ENCODE assay signal across 33 cellular contexts in genomic region chr1:201241716-201242115, GRCh38. TPM values are rescaled to one million over a fixed set of nuclear protein-coding genes. Genes with fewer than 3 reads are reported as not detected.
"Had no signal": no experiment of that assay in that cellular context is flagged by ENCODE, and none has a peak within 500 bp of the region (broad histone marks: within the 10 kb centered on the region; RNA-seq: fewer than 3 reads in every experiment).

No MANE protein-coding gene starts in this region.

- H3K36me3 ChIP-seq: adrenal gland, Peyer's patch, SJCRH30 had no signal

- ATAC-seq: activated CD8-positive, alpha-beta T cell treated with anti-CD3 and anti-CD28 coated beads, Interleukin-2, amount 10 ng/mL, durations not matched to agents 7 days and 5 days; activated naive CD4-positive, alpha-beta T cell treated with anti-CD3 and anti-CD28 coated beads, Interleukin-2, amount 50 U/mL, for 72 hours; activated T-cell treated with anti-CD3 and anti-CD28 coated beads, Interleukin-2, amount 50 U/mL, for 4 hours; K562; PC-3; Right ventricle myocardium inferior had no signal

- H3K9me3 ChIP-seq: adrenal gland, Peyer's patch, SK-N-SH had no signal

- DNase-seq: activated CD4-positive, alpha-beta T cell treated with anti-CD3 and anti-CD28 coated beads, Interleukin-2, amount 10 ng/mL, durations not matched to agents 7 days and 5 days; activated CD4-positive, alpha-beta T cell treated with anti-CD3 and anti-CD28 coated beads, Interleukin-2, amount 50 U/mL, for 48 hours; activated CD8-positive, alpha-beta memory T cell treated with anti-CD3 and anti-CD28 coated beads, Interleukin-2, amount 50 U/mL, for 4 hours; activated CD8-positive, alpha-beta T cell treated with anti-CD3 and anti-CD28 coated beads, Interleukin-2, amount 10 ng/mL, durations not matched to agents 7 days and 5 days; activated gamma-delta T cell treated with Interleukin-2 at 50 U/mL for 16 hours; activated naive CD4-positive, alpha-beta T cell treated with anti-CD3 and anti-CD28 coated beads for 36 hours; activated T-cell treated with anti-CD3 and anti-CD28 coated beads for 4 hours; activated T-cell treated with anti-CD3 and anti-CD28 coated beads, Interleukin-2, amount 50 U/mL, for 4 hours; adrenal gland; caudate nucleus; cerebellar nuclear complex; cortex of kidney; NCI-H1105; NCI-H1436; NCI-H1694; NCI-H1930; NCI-H2081 treated with DMSO at 0.1 percent for 48 hours; NCI-H345; NCI-H524 treated with DMSO at 0.1 percent for 48 hours; PC-3; Peyer's patch; SJCRH30; SK-N-SH; SW 1271; T1000 had no signal

- H3K4me3 ChIP-seq: adrenal gland, K562, Peyer's patch, SJCRH30 had no signal

- H3K27me3 ChIP-seq: Peyer's patch, SJCRH30 had no signal

- H3K4me1 ChIP-seq: adrenal gland, Peyer's patch, SJCRH30 had no signal

- H3K27ac ChIP-seq: adrenal gland, Peyer's patch, RWPE1, SJCRH30 had no signal

- H3K9ac ChIP-seq: SK-N-SH had no signal

RNA-seq across cellular contexts. Expression of gene PKP1, which starts 41.6 kb away (rescaled TPM):
- total RNA-seq: activated CD4-positive, alpha-beta T cell treated with anti-CD3 and anti-CD28 coated beads, Interleukin-2, amount 10 ng/mL, durations not matched to agents 7 days and 5 days; activated CD8-positive, alpha-beta T cell treated with anti-CD3 and anti-CD28 coated beads, Interleukin-2, amount 10 ng/mL, durations not matched to agents 7 days and 5 days; activated naive CD4-positive, alpha-beta T cell treated with anti-CD3 and anti-CD28 coated beads for 36 hours; activated naive CD4-positive, alpha-beta T cell treated with anti-CD3 and anti-CD28 coated beads, Interleukin-2, amount 50 U/mL, for 72 hours; activated T-cell treated with anti-CD3 and anti-CD28 coated beads, Interleukin-2, amount 50 U/mL, for 4 hours; activated T-helper 1 cell treated with anti-CD3 and anti-CD28 coated beads, Interleukin-12 subunit alpha, Interleukin-12 subunit beta, Interleukin-2, Interleukin-4 antibody, amounts not matched to agents 30 ng/mL and 10 ng/mL and 1 ng/mL, durations not matched to agents 14 hours and 24 hours and 36 hours; K562; SJCRH30; T-helper 1 cell treated with Interleukin-12 subunit alpha and Interleukin-12 subunit beta and Interleukin-4 antibody, amounts not matched to agents 30 ng/mL and 1 ng/mL, for 36 hours; T-helper 2 cell treated with Interferon-gamma antibody and Interleukin-4, amounts not matched to agents 100 ng/mL and 5 ng/mL, for 36 hours had no signal
- polyA plus RNA-seq: K562, SK-N-SH had no signal

RNA-seq across cellular contexts. Expression of gene IGFN1, which starts 51.1 kb away (rescaled TPM):
- total RNA-seq: activated CD4-positive, alpha-beta T cell treated with anti-CD3 and anti-CD28 coated beads, Interleukin-2, amount 10 ng/mL, durations not matched to agents 7 days and 5 days; activated CD8-positive, alpha-beta T cell treated with anti-CD3 and anti-CD28 coated beads, Interleukin-2, amount 10 ng/mL, durations not matched to agents 7 days and 5 days; activated naive CD4-positive, alpha-beta T cell treated with anti-CD3 and anti-CD28 coated beads for 36 hours; activated naive CD4-positive, alpha-beta T cell treated with anti-CD3 and anti-CD28 coated beads, Interleukin-2, amount 50 U/mL, for 72 hours; activated T-cell treated with anti-CD3 and anti-CD28 coated beads, Interleukin-2, amount 50 U/mL, for 4 hours; activated T-helper 1 cell treated with anti-CD3 and anti-CD28 coated beads, Interleukin-12 subunit alpha, Interleukin-12 subunit beta, Interleukin-2, Interleukin-4 antibody, amounts not matched to agents 30 ng/mL and 10 ng/mL and 1 ng/mL, durations not matched to agents 14 hours and 24 hours and 36 hours; K562; M059J; Peyer's patch; Right ventricle myocardium inferior; SJCRH30; T-helper 1 cell treated with Interleukin-12 subunit alpha and Interleukin-12 subunit beta and Interleukin-4 antibody, amounts not matched to agents 30 ng/mL and 1 ng/mL, for 36 hours; T-helper 2 cell treated with Interferon-gamma antibody and Interleukin-4, amounts not matched to agents 100 ng/mL and 5 ng/mL, for 36 hours had no signal
